ENCODE assay signal across 8 cellular contexts in genomic region chr12:124904306-124905098, GRCh38. TPM values are rescaled to one million over a fixed set of nuclear protein-coding genes. Genes with fewer than 3 reads are reported as not detected.
DNase-seq lines count a peak whose midpoint lies in the region; ATAC-seq and TF ChIP-seq lines count a peak whose summit lies in the region.

No MANE protein-coding gene starts in this region.

- no peak overlapping the region for H2AFZ ChIP-seq in MM.1S (ENCODE audit: low read length)

- H3K36me3 ChIP-seq in SJCRH30: no peaks in the 10 kb centered on the region
- H3K36me3 ChIP-seq in muscle layer of colon (ENCODE audit: insufficient read depth, low read length): no peaks in the 10 kb centered on the region
- no peaks in the 10 kb centered on the region for H3K36me3 ChIP-seq in MM.1S (replicated peaks; ENCODE audit: insufficient read depth, low read length)

- H3K9me2 ChIP-seq in MM.1S (replicated peaks; ENCODE audit: insufficient read depth, low read length): no peaks in the 10 kb centered on the region

- peak; percentile 55 for DNase-seq in GOT3 (lab: John Stamatoyannopoulos, UW)
- peak; percentile 76 for DNase-seq in SJCRH30
- no peak for DNase-seq in MM.1S
- no peak for DNase-seq in activated CD8-positive, alpha-beta memory T cell treated with anti-CD3 and anti-CD28 coated beads, Interleukin-2, amount 50 U/mL, for 4 hours
- DNase-seq in NCI-H2081 (lab: John Stamatoyannopoulos, UW): no peak
- DNase-seq in NCI-H128 (lab: John Stamatoyannopoulos, UW; ENCODE audit: unreplicated experiment): no peak

- ATAC-seq in esophagus mucosa: peak; percentile 73

- H3K9me3 ChIP-seq in SJCRH30 (replicated peaks) (no peaks in the 10 kb centered on the region), muscle layer of colon (ENCODE audit: low read length) (no peaks in the 10 kb centered on the region), MM.1S (replicated peaks; ENCODE audit: insufficient read depth, low read length) (no peaks in the 10 kb centered on the region)

- 0 out of 2 replicates have a peak, but pooled peaks cover 4% of the 10 kb centered on the region for H3F3A ChIP-seq in MM.1S (ENCODE audit: insufficient read depth, low read length)

- H3K79me2 ChIP-seq in MM.1S (ENCODE audit: low read length): no peaks in the 10 kb centered on the region

- H3K27me3 ChIP-seq in SJCRH30: no peaks in the 10 kb centered on the region
- no peaks in the 10 kb centered on the region for H3K27me3 ChIP-seq in muscle layer of colon (ENCODE audit: control insufficient read depth in 1 of 2, insufficient read depth in 2 of 2, low read length in 2 of 2)
- H3K27me3 ChIP-seq in MM.1S (replicated peaks; ENCODE audit: insufficient read depth, low read length): no peaks in the 10 kb centered on the region

- H3K4me1 ChIP-seq in SJCRH30: peaks cover 14% of the 10 kb centered on the region
- peaks cover 14% of the 10 kb centered on the region for H3K4me1 ChIP-seq in muscle layer of colon (ENCODE audit: insufficient read depth, low read length)
- H3K4me1 ChIP-seq in MM.1S (ENCODE audit: low read length): no peaks in the 10 kb centered on the region

- no peak overlapping the region for H3K27ac ChIP-seq in SJCRH30
- peak overlapping the region; percentile 49 for H3K27ac ChIP-seq in muscle layer of colon (ENCODE audit: low read depth, low read length)
- H3K27ac ChIP-seq in MM.1S (ENCODE audit: low read length): no peak overlapping the region

- no peak overlapping the region for H3K4me2 ChIP-seq in MM.1S (ENCODE audit: low read depth, low read length)

- H4K20me1 ChIP-seq in MM.1S (ENCODE audit: insufficient read depth, low read length): no peaks in the 10 kb centered on the region

- H3K4me3 ChIP-seq in SJCRH30 (peak overlapping the region; percentile 27), muscle layer of colon (ENCODE audit: low read depth in 1 of 2, low read length in 2 of 2) (peak overlapping the region in 1 of 2 donors; percentile 49), MM.1S (ENCODE audit: low read length) (no peak overlapping the region)

- H3K9ac ChIP-seq in muscle layer of colon (ENCODE audit: low read length): no peak overlapping the region
- H3K9ac ChIP-seq in MM.1S (ENCODE audit: low read length): no peak overlapping the region

- TF ChIP-seq CTCF in MM.1S (IDR thresholded peaks at IDR 0.05; ENCODE audit: low read length): no peak

RNA-seq across cellular contexts. Expression of gene UBC, which starts 9.9 kb away (rescaled TPM):
- 492 and 503 TPM in 2 replicates for total RNA-seq in SJCRH30 (2014; rRNA removed; shearing (Covaris generic))
- total RNA-seq in esophagus mucosa: 1,223 TPM

RNA-seq across cellular contexts. Expression of gene SCARB1, which starts 40.8 kb away (rescaled TPM):
- 36.1 TPM in 2 replicates for total RNA-seq in SJCRH30 (2014; rRNA removed; shearing (Covaris generic))
- total RNA-seq in esophagus mucosa: 10.2 TPM

Comparison
In these comparisons a context has a peak if more than half of its experiments do, and no peak if none do; other contexts are left out.
1. DNase-seq: peak in GOT3 (single experiment) and SJCRH30 (2 of 2); none in MM.1S (single experiment), activated CD8-positive, alpha-beta memory T cell treated with anti-CD3 and anti-CD28 coated beads, Interleukin-2, amount 50 U/mL, for 4 hours (single experiment), NCI-H2081 (0 of 2) and NCI-H128 (single experiment).